16 cellular contexts compared by ENCODE assay signal in genomic region chr1:3662080-3662671, GRCh38. TPM values are rescaled to one million over a fixed set of nuclear protein-coding genes. Genes with fewer than 3 reads are reported as not detected.
A peak's percentile ranks its signal among the peaks of the same experiment; 100 is the strongest.
DNase-seq lines count a peak whose midpoint lies in the region; ATAC-seq and TF ChIP-seq lines count a peak whose summit lies in the region.
"Had no signal": no experiment of that assay in that cellular context is flagged by ENCODE, and none has a peak within 500 bp of the region (broad histone marks: within the 10 kb centered on the region; RNA-seq: fewer than 3 reads in every experiment).

No MANE protein-coding gene starts in this region.

- no peak overlapping the region for H2BK12ac ChIP-seq in neuronal stem cell (ENCODE audit: low read length)

- H3K4me3 ChIP-seq in right atrium auricular region (no peak overlapping the region), neuronal stem cell (ENCODE audit: low read length in 2 of 2) (no peak overlapping the region), upper lobe of right lung (no peak overlapping the region), right lobe of liver (no peak overlapping the region)
- H3K4me3 ChIP-seq: BLaER1, HAP-1 had no signal

- H2BK5ac ChIP-seq in neuronal stem cell (ENCODE audit: low read length), result peak overlapping the region; percentile 53

- H2BK15ac ChIP-seq in neuronal stem cell (ENCODE audit: low read length), result no peak overlapping the region

- H3K27me3 ChIP-seq in right atrium auricular region, result no peaks in the 10 kb centered on the region
- H3K27me3 ChIP-seq in neuronal stem cell (ENCODE audit: control insufficient read depth in 3 of 3, insufficient read depth in 3 of 3, low read depth in 1 of 3, low read length in 3 of 3), result peaks cover 0 to 50% (median 2%) of the 10 kb centered on the region in 3 experiments
- peaks cover 9% of the 10 kb centered on the region for H3K27me3 ChIP-seq in upper lobe of right lung
- no peaks in the 10 kb centered on the region for H3K27me3 ChIP-seq in right lobe of liver

- no peak overlapping the region for H3K23ac ChIP-seq in neuronal stem cell (ENCODE audit: low read depth, low read length, poor library complexity)

- H3K9me3 ChIP-seq in right atrium auricular region (no peaks in the 10 kb centered on the region), neuronal stem cell (replicated peaks in 1 of 2; ENCODE audit: control insufficient read depth in 2 of 2, insufficient read depth in 1 of 2, low read depth in 1 of 2, low read length in 2 of 2) (no peaks in the 10 kb centered on the region), upper lobe of right lung (no peaks in the 10 kb centered on the region), right lobe of liver (no peaks in the 10 kb centered on the region)
- H3K9me3 ChIP-seq: BLaER1, Caco-2, HAP-1 had no signal

- H3K4me3 Mint-ChIP-seq in WTC11 (no peak overlapping the region), T-cell (no peak overlapping the region)
- H3K4me3 Mint-ChIP-seq: HFFc6 had no signal

- no peak overlapping the region for H3K14ac ChIP-seq in neuronal stem cell (ENCODE audit: low read length)

- H3K27ac Mint-ChIP-seq in WTC11 (no peak overlapping the region), T-cell (no peak overlapping the region)
- H3K27ac Mint-ChIP-seq: CD8-positive, alpha-beta memory T cell; HFFc6 had no signal

- H3K27ac ChIP-seq in right atrium auricular region (no peak overlapping the region), neuronal stem cell (replicated peaks; ENCODE audit: low read length) (no peak overlapping the region), upper lobe of right lung (no peak overlapping the region), right lobe of liver (no peak overlapping the region)
- H3K27ac ChIP-seq: BLaER1 had no signal

- no peaks in the 10 kb centered on the region for H3K79me1 ChIP-seq in neuronal stem cell (ENCODE audit: low read depth, low read length)

- H3K18ac ChIP-seq in neuronal stem cell (ENCODE audit: low read length), result no peak overlapping the region

- H3K36me3 ChIP-seq in right atrium auricular region, result no peaks in the 10 kb centered on the region
- no peaks in the 10 kb centered on the region for H3K36me3 ChIP-seq in neuronal stem cell (replicated peaks in 1 of 2; ENCODE audit: control insufficient read depth in 2 of 2, insufficient read depth in 2 of 2, low read length in 2 of 2)
- H3K36me3 ChIP-seq in upper lobe of right lung, result no peaks in the 10 kb centered on the region
- no peaks in the 10 kb centered on the region for H3K36me3 ChIP-seq in right lobe of liver
- H3K36me3 ChIP-seq: BLaER1, HAP-1 had no signal

- no peak for TF ChIP-seq CTCF in right atrium auricular region (IDR thresholded peaks at IDR 0.05)
- no peak for TF ChIP-seq CTCF in WTC11 (IDR thresholded peaks at IDR 0.05)
- TF ChIP-seq CTCF in upper lobe of right lung (IDR thresholded peaks at IDR 0.05), result no peak
- TF ChIP-seq CTCF in right lobe of liver (IDR thresholded peaks at IDR 0.05), result no peak

- no peaks in the 10 kb centered on the region for H3K4me1 ChIP-seq in right atrium auricular region
- peaks cover 0 to 15% of the 10 kb centered on the region in 2 donors for H3K4me1 ChIP-seq in neuronal stem cell (ENCODE audit: control insufficient read depth in 2 of 2, insufficient read depth in 1 of 2, low read depth in 1 of 2, low read length in 2 of 2)
- H3K4me1 ChIP-seq in upper lobe of right lung, result no peaks in the 10 kb centered on the region
- H3K4me1 ChIP-seq in right lobe of liver, result no peaks in the 10 kb centered on the region
- H3K4me1 ChIP-seq: Caco-2, HAP-1 had no signal

- no peak overlapping the region for H2AFZ ChIP-seq in neuronal stem cell (ENCODE audit: low read length)

- CTCF ChIA-PET in WTC11 (lab: Charles Lee) (interaction anchor here (1.7 kb wide), 1 partner anchor 65 kb away, joined by 6 read pairs; no protein-coding TSS in a partner anchor), T-cell (lab: Charles Lee) (no interaction called here)

- intact Hi-C loops in Right ventricle myocardium superior (cut with DNase I), result no loop called here
- intact Hi-C loops in upper lobe of right lung (cut with DNase I), result no loop called here
- intact Hi-C loops in right lobe of liver (cut with DNase I), result no loop called here

- H3K4me2 ChIP-seq in neuronal stem cell (ENCODE audit: insufficient read depth, low read length, poor library complexity, severe bottlenecking), result no peak overlapping the region
- H3K4me2 ChIP-seq: BLaER1 had no signal

- H3K9me3 Mint-ChIP-seq in WTC11 (no peaks in the 10 kb centered on the region), T-cell (no peaks in the 10 kb centered on the region)
- H3K9me3 Mint-ChIP-seq: CD8-positive, alpha-beta memory T cell; HFFc6 had no signal

- H3K36me3 Mint-ChIP-seq in WTC11, result no peaks in the 10 kb centered on the region
- H3K36me3 Mint-ChIP-seq in T-cell, result no peaks in the 10 kb centered on the region
- H3K36me3 Mint-ChIP-seq: CD8-positive, alpha-beta memory T cell had no signal

- no peak overlapping the region for H2AK5ac ChIP-seq in neuronal stem cell (ENCODE audit: low read depth, low read length)

- H3K4ac ChIP-seq in neuronal stem cell (ENCODE audit: low read length), result no peak overlapping the region

- H3K4me1 Mint-ChIP-seq in WTC11 (peaks cover 7% of the 10 kb centered on the region), T-cell (peaks cover 0 to 7% (median 0%) of the 10 kb centered on the region in 3 donors)
- H3K4me1 Mint-ChIP-seq: CD8-positive, alpha-beta memory T cell had no signal

- no peak overlapping the region for H4K91ac ChIP-seq in neuronal stem cell (ENCODE audit: low read depth, low read length, poor library complexity)

- POLR2A ChIA-PET in WTC11 (lab: Charles Lee), result no interaction called here
- POLR2A ChIA-PET in T-cell (lab: Charles Lee), result no interaction called here

- H3K27me3 Mint-ChIP-seq in WTC11 (ENCODE audit: low read depth) (peaks cover 25% of the 10 kb centered on the region), T-cell (peaks cover 18 to 25% of the 10 kb centered on the region in 2 donors)

- no CpG with 5 or more reads among the region's 16 CpGs for WGBS in neuronal stem cell (ENCODE audit: extremely low coverage in 2 of 2, insufficient read length in 2 of 2, insufficient replicate concordance in 1 of 2), 2 donors
- WGBS in right lobe of liver (ENCODE audit: insufficient coverage, low coverage, low lambda C conversion rate, missing lambda C conversion rate), result 85% methylated on average over 6 of the region's 16 CpGs

- no peak overlapping the region for H2BK120ac ChIP-seq in neuronal stem cell (ENCODE audit: low read depth, low read length)

- TF ChIP-seq POLR2A in right lobe of liver (IDR thresholded peaks at IDR 0.05), result no peak

- DNase-seq in Right ventricle myocardium superior (peak; percentile 14), right atrium auricular region (ENCODE audit: low spot score) (no peak), WTC11 (ENCODE audit: low spot score) (peak; percentile 7), neuronal stem cell (ENCODE audit: low spot score) (no peak), upper lobe of right lung (peak; percentile 43), right lobe of liver (no peak), T-cell (no peak)
- DNase-seq: 8988T; AML-193; Caco-2; CD8-positive, alpha-beta memory T cell; DND-41; GF-D8; HFFc6 had no signal

- H3K9ac ChIP-seq in neuronal stem cell (ENCODE audit: low read depth, low read length, poor library complexity), result no peak overlapping the region
- H3K9ac ChIP-seq: BLaER1 had no signal

- no peak for ATAC-seq in Right ventricle myocardium superior (ENCODE audit: poor library complexity)
- no peak for ATAC-seq in WTC11
- ATAC-seq in upper lobe of right lung, result no peak
- ATAC-seq in right lobe of liver, result no peak
- ATAC-seq in T-cell (replicated peaks in 1 of 4), result no peak

- H4K8ac ChIP-seq in neuronal stem cell (ENCODE audit: low read depth, low read length), result no peak overlapping the region

TF ChIP-seq in WTC11, 78 proteins besides CTCF, POLR2A, EP300 and RAD21 (continues in another document):
- TF ChIP-seq SOX15 (CRISPR knock-in tag; IDR thresholded peaks at IDR 0.05) (no peak), TCF7 (CRISPR knock-in tag; IDR thresholded peaks at IDR 0.05; ENCODE audit: low read depth) (no peak), E2F5 (CRISPR knock-in tag; IDR thresholded peaks at IDR 0.05) (no peak), TEAD1 (CRISPR knock-in tag; IDR thresholded peaks at IDR 0.05) (no peak), MYBL2 (CRISPR knock-in tag; IDR thresholded peaks at IDR 0.05) (no peak)

RNA-seq across cellular contexts. Expression of gene TP73, which starts 9.9 kb away (rescaled TPM):
- total RNA-seq in Right ventricle myocardium superior, result not detected
- total RNA-seq in right atrium auricular region, result under 1 TPM in 1 of 2 donors, not detected in 1; 0.16 TPM
- total RNA-seq in WTC11 (2021), result 5.7 to 6.4 TPM (median 5.8 TPM) in 3 replicates
- polyA plus RNA-seq in neuronal stem cell (2013, experiment 1 of 2), result 0.18 TPM
- polyA plus RNA-seq in neuronal stem cell (2013, experiment 2 of 2), result 0.19 TPM
- 0.29 TPM for total RNA-seq in upper lobe of right lung
- total RNA-seq in right lobe of liver, result 1 to 10 TPM in 2 of 6 experiments, under 1 TPM in 4; 0.05 to 2.3 (median 0.32) TPM
- total RNA-seq in T-cell, result under 1 TPM in 4 of 5 donors, not detected in 1; 0.12 to 0.21 (median 0.18) TPM
- total RNA-seq: HFFc6 had no signal

RNA-seq across cellular contexts. Expression of gene WRAP73, which starts 12.3 kb away (rescaled TPM):
- 10.0 TPM for total RNA-seq in Right ventricle myocardium superior
- total RNA-seq in right atrium auricular region, result 10 to 100 TPM in 1 of 2 donors, 1 to 10 TPM in 1; 6.8 to 11.4 TPM
- total RNA-seq in WTC11 (2021), result 33.8 to 39.2 TPM (median 34.7 TPM) in 3 replicates
- polyA plus RNA-seq in neuronal stem cell (2013, experiment 1 of 2), result 24.6 TPM
- 25.7 TPM for polyA plus RNA-seq in neuronal stem cell (2013, experiment 2 of 2)
- 18.5 TPM for total RNA-seq in upper lobe of right lung
- 1 to 10 TPM; 5.6 to 9.1 (median 7.1) TPM for total RNA-seq in right lobe of liver
- total RNA-seq in T-cell, result 10 to 100 TPM; 33.7 to 44.9 (median 39.8) TPM

RNA-seq across cellular contexts. Expression of gene TPRG1L, which starts 37.4 kb away (rescaled TPM):
- total RNA-seq in Right ventricle myocardium superior (47.0 TPM), right atrium auricular region (10 to 100 TPM; 30.0 to 33.3 TPM), WTC11 (2021) (20.9 to 22.3 TPM (median 20.9 TPM) in 3 replicates), upper lobe of right lung (47.5 TPM), right lobe of liver (10 to 100 TPM; 42.5 to 54.6 (median 53.4) TPM), T-cell (10 to 100 TPM; 36.7 to 48.5 (median 45.4) TPM)
- 13.4 TPM for polyA plus RNA-seq in neuronal stem cell (2013, experiment 1 of 2)
- polyA plus RNA-seq in neuronal stem cell (2013, experiment 2 of 2), result 13.2 TPM

RNA-seq across cellular contexts. Expression of gene MEGF6, which starts 50.9 kb away (rescaled TPM):
- total RNA-seq in Right ventricle myocardium superior (7.3 TPM), right atrium auricular region (10 to 100 TPM; 14.9 to 32.6 TPM), WTC11 (2021) (24.9 to 32.4 TPM (median 27.2 TPM) in 3 replicates), upper lobe of right lung (96.6 TPM), right lobe of liver (1 to 10 TPM; 2.2 to 9.6 (median 4.4) TPM), T-cell (100 to 1,000 TPM in 3 of 5 donors, 10 to 100 TPM in 2; 63.3 to 213 (median 193) TPM)
- 10.3 TPM for polyA plus RNA-seq in neuronal stem cell (2013, experiment 1 of 2)
- 10.0 TPM for polyA plus RNA-seq in neuronal stem cell (2013, experiment 2 of 2)

Comparison
In these comparisons a context has a peak if more than half of its experiments do, and no peak if none do; other contexts are left out.
1. DNase-seq: peak in Right ventricle myocardium superior (single experiment), WTC11 (single experiment) and upper lobe of right lung (single experiment); none in right atrium auricular region (single experiment), neuronal stem cell (single experiment), right lobe of liver (0 of 3) and T-cell (0 of 34).